In the genomic region with DNA sequence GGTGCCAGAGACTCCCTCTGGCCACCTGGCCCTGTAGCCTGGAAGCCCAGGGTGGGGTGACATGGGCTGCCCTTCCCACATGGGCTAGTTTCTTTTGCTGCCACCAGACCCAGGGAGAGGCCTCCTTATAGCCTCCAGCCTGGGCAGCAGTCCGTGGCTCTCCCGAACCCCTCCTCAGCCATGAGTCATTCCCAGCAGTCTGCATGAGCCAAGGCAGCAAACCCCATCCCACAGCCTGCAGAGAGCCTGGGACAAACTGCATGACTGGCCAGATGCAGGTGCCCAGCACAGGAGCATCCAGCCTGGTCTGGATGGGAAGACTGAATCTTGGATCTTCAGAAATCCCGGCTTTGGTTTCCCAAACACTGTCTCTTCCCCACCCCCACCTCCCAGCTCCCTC, we compare ENCODE assay signal across 12 cellular contexts.
A peak's percentile ranks its signal among the peaks of the same experiment; 100 is the strongest.
DNase-seq lines count a peak whose midpoint lies in the region; ATAC-seq, FAIRE-seq and TF ChIP-seq lines count a peak whose summit lies in the region.
"Had no signal": no experiment of that assay in that cellular context is flagged by ENCODE, and none has a peak within 500 bp of the region (broad histone marks: within the 10 kb centered on the region; RNA-seq: fewer than 3 reads in every experiment).

No MANE protein-coding gene starts in this region.

- H3K4me1 Mint-ChIP-seq in activated T-cell treated with anti-CD3 and anti-CD28 coated beads, Interleukin-2, amount 50 U/mL, for 24 hours (ENCODE audit: low read depth) = peaks cover 4% of the 10 kb centered on the region
- H3K4me1 Mint-ChIP-seq: memory B cell had no signal

- peaks cover 77% of the 10 kb centered on the region for H3K4me1 ChIP-seq in GM23248 (ENCODE audit: insufficient read depth)
- peaks cover 17 to 56% of the 10 kb centered on the region in 2 experiments for H3K4me1 ChIP-seq in K562 (replicated peaks in 1 of 2; ENCODE audit: control insufficient read depth in 2 of 2, insufficient read depth in 2 of 2, low read length in 2 of 2)
- H3K4me1 ChIP-seq in gastrocnemius medialis = peaks cover 8 to 27% of the 10 kb centered on the region in 2 donors

- no peak overlapping the region for H3K4me2 ChIP-seq in GM23248 (ENCODE audit: unreplicated experiment)
- H3K4me2 ChIP-seq in K562 (ENCODE audit: insufficient read depth, low read length) = no peak overlapping the region

- TF ChIP-seq CTCF in K562 (IDR thresholded peaks at IDR 0.05 in 2 of 3, conservative IDR thresholded peaks at IDR 0.05 in 1 of 3; ENCODE audit: insufficient read depth in 2 of 3, low read depth in 1 of 3, low read length in 3 of 3) (no peak), gastrocnemius medialis (IDR thresholded peaks at IDR 0.05 in 4 of 5, conservative IDR thresholded peaks at IDR 0.05 in 1 of 5) (no peak)

- H3K27me3 ChIP-seq in GM23248 (replicated peaks; ENCODE audit: insufficient read depth) (no peaks in the 10 kb centered on the region), K562 (ENCODE audit: control insufficient read depth in 2 of 2, insufficient read depth in 2 of 2, low read length in 2 of 2) (no peaks in the 10 kb centered on the region), gastrocnemius medialis (no peaks in the 10 kb centered on the region)
- H3K27me3 ChIP-seq: upper lobe of right lung had no signal

- no peak overlapping the region for H3K4me3 ChIP-seq in GM23248
- no peak overlapping the region for H3K4me3 ChIP-seq in K562
- H3K4me3 ChIP-seq in gastrocnemius medialis = no peak overlapping the region
- H3K4me3 ChIP-seq: upper lobe of right lung had no signal

- peaks cover 53% of the 10 kb centered on the region for H3F3A ChIP-seq in GM23248 (ENCODE audit: insufficient read depth)

- H3K27ac Mint-ChIP-seq in activated T-cell treated with anti-CD3 and anti-CD28 coated beads, Interleukin-2, amount 50 U/mL, for 24 hours = no peak overlapping the region
- H3K27ac Mint-ChIP-seq: memory B cell had no signal

- WGBS in GM23248 (ENCODE audit: low coverage in 1 of 2, low lambda C conversion rate in 2 of 2, missing lambda C conversion rate in 2 of 2), 2 experiments = 0 to 4% methylated on average over 3 of the region's 3 CpGs
- 46% methylated on average over 3 of the region's 3 CpGs for WGBS in K562 (ENCODE audit: insufficient coverage, low coverage, missing lambda C conversion rate)

- no peak for TF ChIP-seq POLR2A in K562 (conservative IDR thresholded peaks at IDR 0.05)
- no peak for TF ChIP-seq POLR2A in gastrocnemius medialis (IDR thresholded peaks at IDR 0.05)

- ATAC-seq in K562 (no peak), Right ventricle myocardium superior (ENCODE audit: poor library complexity) (peak; percentile 14), gastrocnemius medialis (no peak), GM19395 (IDR thresholded peaks at IDR 0.05; ENCODE audit: unreplicated experiment) (no peak)

- no peak for TF ChIP-seq RAD21 in K562 (CRISPR knock-in tag; conservative IDR thresholded peaks at IDR 0.05 in 1 of 2, IDR thresholded peaks at IDR 0.05 in 1 of 2)

- H3K9me3 ChIP-seq in GM23248 (ENCODE audit: low read depth) (no peaks in the 10 kb centered on the region), K562 (replicated peaks; ENCODE audit: control insufficient read depth, insufficient read depth, low read depth, low read length) (no peaks in the 10 kb centered on the region), gastrocnemius medialis (no peaks in the 10 kb centered on the region)
- H3K9me3 ChIP-seq: upper lobe of right lung had no signal

- H3K9me1 ChIP-seq in K562 (ENCODE audit: control insufficient read depth, insufficient read depth, low read length) = no peaks in the 10 kb centered on the region

- H3K9ac ChIP-seq in GM23248 = peak overlapping the region; percentile 25; the same call in 1 of the 2 replicates
- peak overlapping the region in 1 of 2 experiments; percentile 67; a peak in 2 of 4 replicates for H3K9ac ChIP-seq in K562 (ENCODE audit: insufficient read depth in 1 of 2, low read depth in 2 of 2, low read length in 2 of 2)

- intact Hi-C loops in K562 (cut with micrococcal nuclease) (no loop called here), Right ventricle myocardium superior (cut with DNase I) (no loop called here), gastrocnemius medialis (cut with DNase I; ENCODE audit: low total_unique reads) (loop anchor here (5.0 kb wide), 1 partner anchor 44 kb away; no protein-coding TSS in a partner anchor)

- H3K9me3 Mint-ChIP-seq in activated T-cell treated with anti-CD3 and anti-CD28 coated beads, Interleukin-2, amount 50 U/mL, for 24 hours = no peaks in the 10 kb centered on the region
- H3K9me3 Mint-ChIP-seq: memory B cell had no signal

- H3K79me2 ChIP-seq in GM23248 (ENCODE audit: insufficient read depth) (no peaks in the 10 kb centered on the region), K562 (ENCODE audit: control insufficient read depth, insufficient read depth, low read length) (no peaks in the 10 kb centered on the region)

- POLR2A ChIA-PET in K562 (lab: Yijun Ruan, JAX) = interaction anchor here (2.0 kb wide), 1 partner anchor 12 kb away, joined by 6 read pairs; no protein-coding TSS in a partner anchor

- H2AFZ ChIP-seq in GM23248 (no peak overlapping the region), K562 (ENCODE audit: low read depth, low read length) (no peak overlapping the region)

- no peaks in the 10 kb centered on the region for H3K36me3 Mint-ChIP-seq in activated T-cell treated with anti-CD3 and anti-CD28 coated beads, Interleukin-2, amount 50 U/mL, for 24 hours (ENCODE audit: low read depth)
- H3K36me3 Mint-ChIP-seq: memory B cell had no signal

- no peaks in the 10 kb centered on the region for H3K9me2 ChIP-seq in GM23248 (ENCODE audit: insufficient read depth)

- in situ Hi-C loops in GM23248 (cut with MboI) (no loop called here), K562 (cut with MboI) (no loop called here), gastrocnemius medialis (cut with MboI; ENCODE audit: low sequenced_read_pairs in 4 of 4) (no loop called here)

- no peaks in the 10 kb centered on the region for H3K27me3 Mint-ChIP-seq in activated T-cell treated with anti-CD3 and anti-CD28 coated beads, Interleukin-2, amount 50 U/mL, for 24 hours

- DNase-seq in GM23248 = peak; percentile 87
- DNase-seq in K562 (ENCODE audit: extremely low read depth in 1 of 4, low spot score in 3 of 4) = no peak
- peak; percentile 50 for DNase-seq in Right ventricle myocardium superior
- DNase-seq in gastrocnemius medialis = no peak
- DNase-seq in NCI-H1930 (lab: John Stamatoyannopoulos, UW) = no peak
- no peak for DNase-seq in NOMO-1 (lab: John Stamatoyannopoulos, UW; ENCODE audit: unreplicated experiment in 2 of 2)
- DNase-seq in activated T-cell treated with anti-CD3 and anti-CD28 coated beads, Interleukin-2, amount 50 U/mL, for 24 hours = no peak
- DNase-seq: effector CD4-positive, alpha-beta T cell; stimulated activated CD4-positive, alpha-beta T cell treated with anti-CD3 and anti-CD28 coated beads, Interleukin-4, amount 100 ng/mL, for 1 hour; upper lobe of right lung had no signal

- H3K27ac ChIP-seq in GM23248 (peak overlapping the region; percentile 21; the same call in 1 of the 2 replicates), K562 (ENCODE audit: extremely low read depth, low read depth, low read length) (no peak overlapping the region), gastrocnemius medialis (peak overlapping the region; percentile 77 to 88 (median 84))

- no peak for TF ChIP-seq EP300 in K562 (IDR thresholded peaks at IDR 0.05; ENCODE audit: low read length)

- H4K20me1 ChIP-seq in GM23248 (ENCODE audit: insufficient read depth) (no peaks in the 10 kb centered on the region), K562 (replicated peaks; ENCODE audit: control insufficient read depth, insufficient read depth, low read length) (no peaks in the 10 kb centered on the region)

- CTCF ChIA-PET in K562 (lab: Yijun Ruan, JAX; ENCODE audit: low intra/inter-chr PET ratio) = no interaction called here

- H3K36me3 ChIP-seq in GM23248 (ENCODE audit: low read depth) = no peaks in the 10 kb centered on the region
- no peaks in the 10 kb centered on the region for H3K36me3 ChIP-seq in K562 (ENCODE audit: control insufficient read depth, insufficient read depth, low read length)
- no peaks in the 10 kb centered on the region for H3K36me3 ChIP-seq in gastrocnemius medialis
- H3K36me3 ChIP-seq: upper lobe of right lung had no signal

- no peak overlapping the region for H3K4me3 Mint-ChIP-seq in activated T-cell treated with anti-CD3 and anti-CD28 coated beads, Interleukin-2, amount 50 U/mL, for 24 hours
- H3K4me3 Mint-ChIP-seq: memory B cell had no signal

- no TSS peak for BruUV-seq in K562 (replicated peaks; lab: Mats Ljungman, UMichigan)

- no peak for FAIRE-seq in K562 (lab: Jason Lieb, UNC)

TF ChIP-seq in K562, 482 proteins besides CTCF, POLR2A, EP300 and RAD21 (continues in another document):
- TF ChIP-seq SREBF1 (IDR thresholded peaks at IDR 0.05; ENCODE audit: borderline replicate concordance, low read depth, low read length) (no peak), FOSL1 (tag; conservative IDR thresholded peaks at IDR 0.05) (peak; percentile 60), JUN (IDR thresholded peaks at IDR 0.05; ENCODE audit: borderline replicate concordance, low read depth, low read length) (peak; percentile 55; the same call in 1 of the 2 replicates), JUN (CRISPR knock-in tag; IDR thresholded peaks at IDR 0.05; ENCODE audit: borderline replicate concordance) (no peak), ZNF77 (CRISPR knock-in tag; IDR thresholded peaks at IDR 0.05) (no peak), KLF6 (CRISPR knock-in tag; IDR thresholded peaks at IDR 0.05; ENCODE audit: borderline replicate concordance) (no peak)
- TF ChIP-seq, protein P1, sequence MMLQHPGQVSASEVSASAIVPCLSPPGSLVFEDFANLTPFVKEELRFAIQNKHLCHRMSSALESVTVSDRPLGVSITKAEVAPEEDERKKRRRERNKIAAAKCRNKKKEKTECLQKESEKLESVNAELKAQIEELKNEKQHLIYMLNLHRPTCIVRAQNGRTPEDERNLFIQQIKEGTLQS (IDR thresholded peaks at IDR 0.05) = peak; percentile 55
- TF ChIP-seq, protein P1 (CRISPR knock-in tag; conservative IDR thresholded peaks at IDR 0.05) = no peak

Comparison
In these comparisons a context has a peak if more than half of its experiments do, and no peak if none do; other contexts are left out.
1. DNase-seq: peak in GM23248 (single experiment) and Right ventricle myocardium superior (single experiment); none in K562 (0 of 4), gastrocnemius medialis (0 of 2), NCI-H1930 (0 of 2), NOMO-1 (0 of 2) and activated T-cell treated with anti-CD3 and anti-CD28 coated beads, Interleukin-2, amount 50 U/mL, for 24 hours (single experiment).